Comparison of ENCODE assay signal across 29 cellular contexts in genomic region chr7:204326-204725, GRCh38. TPM values are rescaled to one million over a fixed set of nuclear protein-coding genes. Genes with fewer than 3 reads are reported as not detected.
"Had no signal": no experiment of that assay in that cellular context is flagged by ENCODE, and none has a peak within 500 bp of the region (broad histone marks: within the 10 kb centered on the region; RNA-seq: fewer than 3 reads in every experiment).

No MANE protein-coding gene starts in this region.

- H3K4me3 ChIP-seq: coronary artery, dorsolateral prefrontal cortex had no signal

- H3K27me3 ChIP-seq: brain microvascular endothelial cell, dorsolateral prefrontal cortex had no signal

- H3K27me3 Mint-ChIP-seq: activated CD4-positive, alpha-beta memory T cell treated with anti-CD3 and anti-CD28 coated beads, Interleukin-2, amount 10 ng/mL, durations not matched to agents 7 days and 5 days; activated CD4-positive, alpha-beta T cell treated with anti-CD3 and anti-CD28 coated beads, Interleukin-2, amount 10 ng/mL, durations not matched to agents 7 days and 5 days; activated naive CD8-positive, alpha-beta T cell; activated T-cell treated with anti-CD3 and anti-CD28 coated beads, Interleukin-2, amount 50 U/mL, for 24 hours; activated T-helper 17 cell treated with anti-CD3 and anti-CD28 coated beads, Interleukin-2, amount 50 U/mL, for 72 hours; dendritic cell treated with granulocyte-macrophage colony-stimulating factor and Interleukin-4, amounts not matched to agents 40 ng/mL and 50 ng/mL, for 4 days had no signal

- H3K27ac Mint-ChIP-seq: activated CD4-positive, alpha-beta memory T cell treated with anti-CD3 and anti-CD28 coated beads, Interleukin-2, amount 10 ng/mL, durations not matched to agents 7 days and 5 days; activated CD4-positive, alpha-beta T cell treated with anti-CD3 and anti-CD28 coated beads, Interleukin-2, amount 10 ng/mL, durations not matched to agents 7 days and 5 days; activated naive CD8-positive, alpha-beta T cell; activated T-cell treated with anti-CD3 and anti-CD28 coated beads, Interleukin-2, amount 50 U/mL, for 24 hours; activated T-helper 17 cell treated with anti-CD3 and anti-CD28 coated beads, Interleukin-2, amount 50 U/mL, for 72 hours; dendritic cell treated with granulocyte-macrophage colony-stimulating factor and Interleukin-4, amounts not matched to agents 40 ng/mL and 50 ng/mL, for 4 days; endodermal cell had no signal

- ATAC-seq: activated T-helper 17 cell treated with anti-CD3 and anti-CD28 coated beads, Interleukin-2, amount 50 U/mL, for 72 hours had no signal

- H3K9me3 Mint-ChIP-seq: activated T-cell treated with anti-CD3 and anti-CD28 coated beads, Interleukin-2, amount 50 U/mL, for 24 hours; activated T-helper 17 cell treated with anti-CD3 and anti-CD28 coated beads, Interleukin-2, amount 50 U/mL, for 72 hours; central memory CD8-positive, alpha-beta T cell; dendritic cell treated with granulocyte-macrophage colony-stimulating factor and Interleukin-4, amounts not matched to agents 40 ng/mL and 50 ng/mL, for 4 days had no signal

- H3K4me3 Mint-ChIP-seq: activated CD4-positive, alpha-beta memory T cell treated with anti-CD3 and anti-CD28 coated beads, Interleukin-2, amount 10 ng/mL, durations not matched to agents 7 days and 5 days; activated CD4-positive, alpha-beta T cell treated with anti-CD3 and anti-CD28 coated beads, Interleukin-2, amount 10 ng/mL, durations not matched to agents 7 days and 5 days; activated naive CD8-positive, alpha-beta T cell; activated T-cell treated with anti-CD3 and anti-CD28 coated beads, Interleukin-2, amount 50 U/mL, for 24 hours; activated T-helper 17 cell treated with anti-CD3 and anti-CD28 coated beads, Interleukin-2, amount 50 U/mL, for 72 hours; central memory CD8-positive, alpha-beta T cell; dendritic cell treated with granulocyte-macrophage colony-stimulating factor and Interleukin-4, amounts not matched to agents 40 ng/mL and 50 ng/mL, for 4 days; endodermal cell had no signal

- DNase-seq: activated CD4-positive, alpha-beta memory T cell treated with anti-CD3 and anti-CD28 coated beads, Interleukin-2, amount 10 ng/mL, durations not matched to agents 7 days and 5 days; activated CD4-positive, alpha-beta T cell treated with anti-CD3 and anti-CD28 coated beads for 4 hours; activated CD4-positive, alpha-beta T cell treated with anti-CD3 and anti-CD28 coated beads, Interleukin-2, amount 10 ng/mL, durations not matched to agents 7 days and 5 days; activated CD4-positive, alpha-beta T cell treated with anti-CD3 and anti-CD28 coated beads, Interleukin-2, amount 50 U/mL, for 4 hours; activated CD4-positive, CD25-positive, alpha-beta regulatory T cell; activated CD4-positive, CD25-positive, alpha-beta regulatory T cell treated with anti-CD3 and anti-CD28 coated beads, Interleukin-2, amount 50 U/mL, for 72 hours; activated CD8-positive, alpha-beta memory T cell treated with anti-CD3 and anti-CD28 coated beads, Interleukin-2, amount 50 U/mL, for 48 hours; activated effector memory CD4-positive, alpha-beta T cell treated with Interleukin-2 at 50 U/mL for 16 hours; activated gamma-delta T cell treated with Interleukin-2 at 50 U/mL for 16 hours; activated naive CD4-positive, alpha-beta T cell treated with anti-CD3 and anti-CD28 coated beads, Interleukin-2, amount 50 U/mL, for 16 hours; activated naive CD4-positive, alpha-beta T cell treated with Interleukin-2 at 50 U/mL for 16 hours; activated T-cell treated with anti-CD3 and anti-CD28 coated beads for 4 hours; activated T-cell treated with anti-CD3 and anti-CD28 coated beads, Interleukin-2, amount 50 U/mL, for 24 hours; amniotic stem cell; brain microvascular endothelial cell; dorsolateral prefrontal cortex; effector memory CD4-positive, alpha-beta T cell; endodermal cell; foreskin fibroblast; head of caudate nucleus; T-helper 2 cell had no signal

- H3K36me3 Mint-ChIP-seq: activated naive CD8-positive, alpha-beta T cell had no signal

- FAIRE-seq: astrocyte, frontal cortex had no signal

- H3K27ac ChIP-seq: brain microvascular endothelial cell, coronary artery, dorsolateral prefrontal cortex had no signal

- H3K4me1 Mint-ChIP-seq: activated CD4-positive, alpha-beta memory T cell treated with anti-CD3 and anti-CD28 coated beads, Interleukin-2, amount 10 ng/mL, durations not matched to agents 7 days and 5 days; activated CD4-positive, alpha-beta T cell treated with anti-CD3 and anti-CD28 coated beads, Interleukin-2, amount 10 ng/mL, durations not matched to agents 7 days and 5 days; activated T-helper 17 cell treated with anti-CD3 and anti-CD28 coated beads, Interleukin-2, amount 50 U/mL, for 72 hours; central memory CD8-positive, alpha-beta T cell; endodermal cell had no signal

RNA-seq across cellular contexts. Expression of gene FAM20C, which starts 12.0 kb away (rescaled TPM):
- total RNA-seq: T-helper 1 cell treated with Interleukin-12 subunit alpha and Interleukin-12 subunit beta and Interleukin-4 antibody, amounts not matched to agents 30 ng/mL and 1 ng/mL, for 36 hours had no signal
